36 cellular contexts compared by ENCODE assay signal in genomic region chr2:102386004-102386403, GRCh38. TPM values are rescaled to one million over a fixed set of nuclear protein-coding genes. Genes with fewer than 3 reads are reported as not detected.
"Had no signal": no experiment of that assay in that cellular context is flagged by ENCODE, and none has a peak within 500 bp of the region (broad histone marks: within the 10 kb centered on the region; RNA-seq: fewer than 3 reads in every experiment).

No MANE protein-coding gene starts in this region.

- H3K27ac ChIP-seq: Peyer's patch, SJSA1, WERI-Rb-1 had no signal

- H3K27ac Mint-ChIP-seq: activated CD4-positive, alpha-beta T cell treated with anti-CD3 and anti-CD28 coated beads, Interleukin-2, amount 10 ng/mL, durations not matched to agents 7 days and 5 days; activated CD8-positive, alpha-beta T cell treated with anti-CD3 and anti-CD28 coated beads, Interleukin-2, amount 10 ng/mL, durations not matched to agents 7 days and 5 days; activated naive CD4-positive, alpha-beta T cell treated with anti-CD3 and anti-CD28 coated beads, Interleukin-2, amount 10 ng/mL, durations not matched to agents 7 days and 5 days; activated naive CD8-positive, alpha-beta T cell; activated naive CD8-positive, alpha-beta T cell treated with anti-CD3 and anti-CD28 coated beads, Interleukin-2, amount 50 U/mL, for 24 hours; activated T-helper 1 cell treated with anti-CD3 and anti-CD28 coated beads, Interleukin-12 subunit alpha, Interleukin-12 subunit beta, Interleukin-2, Interleukin-4 antibody, amounts not matched to agents 30 ng/mL and 10 ng/mL and 1 ng/mL, durations not matched to agents 14 hours and 24 hours and 36 hours; brain had no signal

- DNase-seq: activated CD4-positive, alpha-beta T cell treated with anti-CD3 and anti-CD28 coated beads for 1 hour; activated CD4-positive, alpha-beta T cell treated with anti-CD3 and anti-CD28 coated beads, Interleukin-2, amount 10 ng/mL, durations not matched to agents 7 days and 5 days; activated CD4-positive, alpha-beta T cell treated with anti-CD3 and anti-CD28 coated beads, Interleukin-2, amount 50 U/mL, for 48 hours; activated CD4-positive, CD25-positive, alpha-beta regulatory T cell; activated CD8-positive, alpha-beta memory T cell treated with anti-CD3 and anti-CD28 coated beads, Interleukin-2, amount 50 U/mL, for 4 hours; activated CD8-positive, alpha-beta T cell treated with anti-CD3 and anti-CD28 coated beads, Interleukin-2, amount 10 ng/mL, durations not matched to agents 7 days and 5 days; activated naive CD4-positive, alpha-beta T cell treated with anti-CD3 and anti-CD28 coated beads, Interleukin-2, amount 10 ng/mL, durations not matched to agents 7 days and 5 days; activated naive CD8-positive, alpha-beta T cell treated with anti-CD3 and anti-CD28 coated beads, Interleukin-2, amount 50 U/mL, for 24 hours; activated T-cell treated with anti-CD3 and anti-CD28 coated beads for 4 hours; activated T-cell treated with anti-CD3 and anti-CD28 coated beads, Interleukin-2, amount 50 U/mL, for 4 hours; anterior cingulate cortex; caudate nucleus; cerebellar nuclear complex; NCI-H1092 treated with DMSO at 0.1 percent for 48 hours; NCI-H1417 treated with DMSO at 0.1 percent for 48 hours; NCI-H187 treated with DMSO at 0.1 percent for 48 hours; NCI-H2081; NCI-H2171 treated with DMSO at 0.1 percent for 48 hours; NCI-H226; NCI-H446 treated with DMSO at 0.1 percent for 48 hours; NCI-H524; NCI-H69; NCI-H82; PC-3; Peyer's patch; RPMI8226; SHP77 treated with DMSO at 0.1 percent for 48 hours; SK-N-SH; T1000; WERI-Rb-1 had no signal

- ATAC-seq: activated CD8-positive, alpha-beta T cell treated with anti-CD3 and anti-CD28 coated beads, Interleukin-2, amount 10 ng/mL, durations not matched to agents 7 days and 5 days; activated naive CD8-positive, alpha-beta T cell treated with anti-CD3 and anti-CD28 coated beads, Interleukin-2, amount 50 U/mL, for 24 hours; activated T-cell treated with anti-CD3 and anti-CD28 coated beads, Interleukin-2, amount 50 U/mL, for 4 hours; PC-3 had no signal

- H3K9me3 ChIP-seq: SJSA1, SK-N-SH had no signal

- H3K4me2 ChIP-seq: SK-N-SH had no signal

- H3K4me1 Mint-ChIP-seq: brain had no signal

- H3K9ac ChIP-seq: SK-N-SH had no signal

- H3K4me3 ChIP-seq: Peyer's patch, SJSA1 had no signal

- H3K4me3 Mint-ChIP-seq: activated CD4-positive, alpha-beta T cell treated with anti-CD3 and anti-CD28 coated beads, Interleukin-2, amount 10 ng/mL, durations not matched to agents 7 days and 5 days; activated CD8-positive, alpha-beta T cell treated with anti-CD3 and anti-CD28 coated beads, Interleukin-2, amount 10 ng/mL, durations not matched to agents 7 days and 5 days; activated naive CD4-positive, alpha-beta T cell treated with anti-CD3 and anti-CD28 coated beads, Interleukin-2, amount 10 ng/mL, durations not matched to agents 7 days and 5 days; activated naive CD8-positive, alpha-beta T cell; activated naive CD8-positive, alpha-beta T cell treated with anti-CD3 and anti-CD28 coated beads, Interleukin-2, amount 50 U/mL, for 24 hours; activated T-cell treated with anti-CD3 and anti-CD28 coated beads, Interleukin-2, amount 50 U/mL, for 4 hours; activated T-helper 1 cell treated with anti-CD3 and anti-CD28 coated beads, Interleukin-12 subunit alpha, Interleukin-12 subunit beta, Interleukin-2, Interleukin-4 antibody, amounts not matched to agents 30 ng/mL and 10 ng/mL and 1 ng/mL, durations not matched to agents 14 hours and 24 hours and 36 hours; brain had no signal

- H3K36me3 Mint-ChIP-seq: brain had no signal

- H3K36me3 ChIP-seq: Peyer's patch, SJSA1, WERI-Rb-1 had no signal

- H3K27me3 Mint-ChIP-seq: activated CD4-positive, alpha-beta T cell treated with anti-CD3 and anti-CD28 coated beads, Interleukin-2, amount 10 ng/mL, durations not matched to agents 7 days and 5 days; activated naive CD4-positive, alpha-beta T cell treated with anti-CD3 and anti-CD28 coated beads, Interleukin-2, amount 10 ng/mL, durations not matched to agents 7 days and 5 days; activated naive CD8-positive, alpha-beta T cell; activated naive CD8-positive, alpha-beta T cell treated with anti-CD3 and anti-CD28 coated beads, Interleukin-2, amount 50 U/mL, for 24 hours; brain had no signal

- H3K4me1 ChIP-seq: Peyer's patch, SJSA1 had no signal

- H3K27me3 ChIP-seq: Peyer's patch, SJSA1 had no signal

RNA-seq across cellular contexts. Expression of gene IL18R1, which starts 30.4 kb away (rescaled TPM):
- total RNA-seq: M059J, SJSA1 had no signal

RNA-seq across cellular contexts. Expression of gene IL18RAP, which starts 37.0 kb away (rescaled TPM):
- total RNA-seq: bronchial epithelial cell, M059J, PC-3, SJSA1 had no signal
